In the genomic region with DNA sequence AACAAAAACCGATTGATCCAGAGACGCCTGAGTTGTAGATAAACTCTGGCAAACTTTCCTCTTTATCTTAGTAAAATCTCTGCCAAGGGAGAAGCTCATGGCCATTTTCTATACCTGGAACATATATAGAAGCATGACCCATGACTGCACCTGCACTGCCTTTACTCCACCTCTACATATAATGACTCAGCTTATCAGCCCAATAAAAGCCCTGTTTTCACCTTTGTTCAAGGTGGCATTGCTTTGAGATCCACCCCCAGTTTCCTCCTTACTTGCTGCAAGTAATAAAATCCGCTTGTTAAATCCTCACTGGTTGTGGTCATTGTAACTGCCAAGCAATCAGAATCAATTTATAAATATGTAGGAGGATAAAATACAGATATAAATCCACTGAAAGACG, we compare ENCODE assay signal across 23 cellular contexts.
DNase-seq lines count a peak whose midpoint lies in the region; ATAC-seq, FAIRE-seq and TF ChIP-seq lines count a peak whose summit lies in the region.
"Had no signal": no experiment of that assay in that cellular context is flagged by ENCODE, and none has a peak within 500 bp of the region (broad histone marks: within the 10 kb centered on the region; RNA-seq: fewer than 3 reads in every experiment).

No MANE protein-coding gene starts in this region.

- no peak for ATAC-seq in stimulated activated naive B cell treated with anti-CD40 and anti-IgM and Interleukin-4, amounts not matched to agents 10 μg/mL and 1 μg/mL and 100 μg/mL, for 72 hours (replicated peaks)
- ATAC-seq: A549, Right ventricle myocardium inferior had no signal

- DNase-seq in H9 (no peak), NCI-H69 (lab: John Stamatoyannopoulos, UW) (peak; percentile 24), left kidney (ENCODE audit: low read depth, low spot score) (peak; percentile 10), small intestine (peak; percentile 93), substantia nigra (lab: John Stamatoyannopoulos, UW) (no peak), NCI-H524 treated with DMSO at 0.1 percent for 48 hours (lab: John Stamatoyannopoulos, UW) (no peak)
- DNase-seq in stimulated activated naive B cell treated with anti-CD40 and anti-IgM and Interleukin-4, amounts not matched to agents 10 μg/mL and 1 μg/mL and 100 μg/mL, for 72 hours: no peak
- DNase-seq: COR-L47, DMS153, EL, GF-D8, NCI-H1092 treated with DMSO at 0.1 percent for 48 hours, NCI-H146, NCI-H2029 treated with DMSO at 0.1 percent for 48 hours, NCI-H345, NCI-H526, OCI-M1 had no signal

- no peaks in the 10 kb centered on the region for H3K27me3 ChIP-seq in H9 (ENCODE audit: insufficient read depth, low read length)
- no peaks in the 10 kb centered on the region for H3K27me3 ChIP-seq in small intestine (ENCODE audit: control insufficient read depth in 2 of 2, insufficient read depth in 2 of 2, low read length in 2 of 2)
- H3K27me3 ChIP-seq: SJSA1 had no signal

- H3K9me3 ChIP-seq in H9 (ENCODE audit: control insufficient read depth, low read depth, low read length): no peaks in the 10 kb centered on the region
- no peaks in the 10 kb centered on the region for H3K9me3 ChIP-seq in small intestine (ENCODE audit: control insufficient read depth, low read depth)
- H3K9me3 ChIP-seq: A549, SJSA1 had no signal

- no peak overlapping the region for H2BK12ac ChIP-seq in H9 (ENCODE audit: insufficient read length, low read depth, low read length)

- no peaks in the 10 kb centered on the region for H3K27me3 Mint-ChIP-seq in H9 (ENCODE audit: low read depth)
- H3K27me3 Mint-ChIP-seq in stimulated activated naive B cell treated with anti-CD40 and anti-IgM and Interleukin-4, amounts not matched to agents 10 μg/mL and 1 μg/mL and 100 μg/mL, for 72 hours: no peaks in the 10 kb centered on the region
- H3K27me3 Mint-ChIP-seq: B cell had no signal

- peak; percentile 47 for FAIRE-seq in small intestine (lab: Jason Lieb, UNC)
- FAIRE-seq: A549, GM19239, H54 had no signal

- H2BK20ac ChIP-seq in H9 (ENCODE audit: low read depth, low read length, poor library complexity, severe bottlenecking): no peak overlapping the region

- H4K8ac ChIP-seq in H9 (replicated peaks; ENCODE audit: insufficient read length, low read depth, low read length): no peak overlapping the region

- no peak overlapping the region for H3K18ac ChIP-seq in H9 (ENCODE audit: insufficient read length, low read depth, low read length)

- no CpG with 5 or more reads among the region's 4 CpGs for WGBS in H9 (ENCODE audit: extremely low coverage, insufficient read length, low lambda C conversion rate)
- WGBS in small intestine, 3 donors: 11 to 48% (median 27%) methylated on average over 4 of the region's 4 CpGs

- H3K79me2 ChIP-seq in H9 (ENCODE audit: insufficient read depth, low read length): no peaks in the 10 kb centered on the region

- H3K4ac ChIP-seq in H9 (ENCODE audit: low read depth, low read length): no peak overlapping the region

- H4K20me1 ChIP-seq in H9 (ENCODE audit: control insufficient read depth, insufficient read depth, insufficient read length): no peaks in the 10 kb centered on the region

- H3K36me3 ChIP-seq in small intestine (ENCODE audit: control insufficient read depth in 2 of 2, insufficient read depth in 2 of 2, low read length in 2 of 2): no peaks in the 10 kb centered on the region
- H3K36me3 ChIP-seq: SJSA1 had no signal

- no peak overlapping the region for H3K9ac ChIP-seq in H9 (ENCODE audit: extremely low read depth, insufficient read length, low read length)

- no peak for TF ChIP-seq CTCF in H9 (conservative IDR thresholded peaks at IDR 0.05)

- H3K4me1 Mint-ChIP-seq in H9: peaks cover 24 to 31% of the 10 kb centered on the region in 2 experiments
- H3K4me1 Mint-ChIP-seq in stimulated activated naive B cell treated with anti-CD40 and anti-IgM and Interleukin-4, amounts not matched to agents 10 μg/mL and 1 μg/mL and 100 μg/mL, for 72 hours: no peaks in the 10 kb centered on the region
- H3K4me1 Mint-ChIP-seq: B cell had no signal

- H3K14ac ChIP-seq in H9 (ENCODE audit: insufficient read depth, low read length): no peak overlapping the region

- no peak overlapping the region for H4K91ac ChIP-seq in H9 (ENCODE audit: insufficient read length, low read depth, low read length)

- peak overlapping the region; percentile 65 to 79 (median 70); a peak in 5 of 7 replicates for H3K27ac Mint-ChIP-seq in H9
- H3K27ac Mint-ChIP-seq in stimulated activated naive B cell treated with anti-CD40 and anti-IgM and Interleukin-4, amounts not matched to agents 10 μg/mL and 1 μg/mL and 100 μg/mL, for 72 hours: no peak overlapping the region
- H3K27ac Mint-ChIP-seq: B cell had no signal

- H3K56ac ChIP-seq in H9 (ENCODE audit: insufficient read length, low read depth, low read length): no peak overlapping the region

- no peak overlapping the region for H3T11ph ChIP-seq in H9 (ENCODE audit: low read length)

- H3K27ac ChIP-seq in H9 (ENCODE audit: insufficient read length, low read depth, low read length) (no peak overlapping the region), small intestine (ENCODE audit: low read depth in 1 of 2, low read length in 1 of 2) (no peak overlapping the region), substantia nigra (ENCODE audit: low read depth, low read length, poor library complexity, severe bottlenecking) (no peak overlapping the region)
- H3K27ac ChIP-seq: A549, SJSA1 had no signal

- no peaks in the 10 kb centered on the region for H3K79me1 ChIP-seq in H9 (ENCODE audit: insufficient read depth, low read depth, low read length, poor library complexity, severe bottlenecking)

- no peaks in the 10 kb centered on the region for H3K23me2 ChIP-seq in H9 (ENCODE audit: insufficient read length, low read depth, low read length, poor library complexity, severe bottlenecking)

- no peak overlapping the region for H3K23ac ChIP-seq in H9 (ENCODE audit: insufficient read length, low read depth, low read length)

- H3K4me1 ChIP-seq in H9 (ENCODE audit: insufficient read depth, low read length) (no peaks in the 10 kb centered on the region; the same call in 1 of the 2 replicates), small intestine (ENCODE audit: control insufficient read depth in 2 of 2, insufficient read depth in 1 of 2, low read depth in 1 of 2, low read length in 1 of 2) (no peaks in the 10 kb centered on the region)
- H3K4me1 ChIP-seq: A549, SJSA1 had no signal

- H2AK5ac ChIP-seq in H9 (ENCODE audit: insufficient read length, low read length): no peak overlapping the region

- H2BK120ac ChIP-seq in H9 (ENCODE audit: low read depth, low read length, poor library complexity, severe bottlenecking): no peak overlapping the region

- H4K5ac ChIP-seq in H9 (ENCODE audit: insufficient read length, low read depth, low read length): no peak overlapping the region

- no peak overlapping the region for H2BK5ac ChIP-seq in H9 (ENCODE audit: insufficient read length, low read length)

- H2AFZ ChIP-seq in H9 (ENCODE audit: low read length): no peak overlapping the region

- no peak overlapping the region for H3K4me2 ChIP-seq in H9 (ENCODE audit: insufficient read depth, insufficient read length, low read length)
- H3K4me2 ChIP-seq: A549 had no signal

- no peak overlapping the region for H3K4me3 Mint-ChIP-seq in H9
- no peak overlapping the region for H3K4me3 Mint-ChIP-seq in stimulated activated naive B cell treated with anti-CD40 and anti-IgM and Interleukin-4, amounts not matched to agents 10 μg/mL and 1 μg/mL and 100 μg/mL, for 72 hours
- H3K4me3 Mint-ChIP-seq: B cell had no signal

- H3K9me3 Mint-ChIP-seq in H9: peaks cover 7 to 10% of the 10 kb centered on the region in 2 experiments
- peaks cover 5 to 8% of the 10 kb centered on the region in 2 donors for H3K9me3 Mint-ChIP-seq in stimulated activated naive B cell treated with anti-CD40 and anti-IgM and Interleukin-4, amounts not matched to agents 10 μg/mL and 1 μg/mL and 100 μg/mL, for 72 hours

- no peak overlapping the region for H2BK15ac ChIP-seq in H9 (ENCODE audit: low read depth, low read length)

- H3K4me3 ChIP-seq in small intestine (ENCODE audit: low read depth in 1 of 2, low read length in 2 of 2): no peak overlapping the region
- H3K4me3 ChIP-seq: A549, SJSA1 had no signal

- peaks cover 0 to 11% (median 6%) of the 10 kb centered on the region in 3 experiments; a peak in 4 of 7 replicates for H3K36me3 Mint-ChIP-seq in H9 (ENCODE audit: insufficient read depth in 1 of 3, low read depth in 3 of 3)
- H3K36me3 Mint-ChIP-seq in stimulated activated naive B cell treated with anti-CD40 and anti-IgM and Interleukin-4, amounts not matched to agents 10 μg/mL and 1 μg/mL and 100 μg/mL, for 72 hours: no peaks in the 10 kb centered on the region

Comparison
In these comparisons a context has a peak if more than half of its experiments do, and no peak if none do; other contexts are left out.
1. DNase-seq: peak in NCI-H69 (single experiment), left kidney (single experiment) and small intestine (single experiment); none in H9 (single experiment), substantia nigra (0 of 49), stimulated activated naive B cell treated with anti-CD40 and anti-IgM and Interleukin-4, amounts not matched to agents 10 μg/mL and 1 μg/mL and 100 μg/mL, for 72 hours (single experiment) and NCI-H524 treated with DMSO at 0.1 percent for 48 hours (single experiment).